9 cellular contexts compared by ENCODE assay signal in the genomic region with DNA sequence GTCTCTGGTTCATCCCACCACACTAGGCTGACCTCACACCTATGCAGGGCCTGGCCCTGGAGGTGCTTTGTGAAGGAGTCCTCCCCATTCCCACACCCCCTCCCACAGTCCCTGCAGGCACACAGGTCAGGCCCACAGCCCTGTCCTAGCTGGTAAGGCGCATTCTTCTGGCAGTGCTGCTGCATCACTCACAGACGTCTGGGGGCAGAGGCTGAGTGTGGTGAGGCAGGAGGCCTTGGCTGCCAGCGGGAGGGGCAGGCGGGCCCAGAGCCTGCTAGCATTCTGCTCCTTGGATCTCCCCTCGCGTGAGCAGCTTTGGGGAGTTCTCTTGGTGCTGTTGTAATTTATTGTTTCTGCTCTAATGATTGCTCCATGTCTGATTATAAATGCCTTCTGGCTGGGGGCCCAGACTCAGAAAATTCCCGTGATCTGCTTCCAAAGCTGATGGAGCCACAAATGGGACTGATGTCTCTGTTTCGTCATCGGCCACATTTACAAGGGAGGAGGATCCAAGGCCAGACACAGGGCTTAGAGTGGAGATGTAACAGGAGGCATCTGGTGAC.
DNase-seq lines count a peak whose midpoint lies in the region; ATAC-seq and TF ChIP-seq lines count a peak whose summit lies in the region.
"Had no signal": no experiment of that assay in that cellular context is flagged by ENCODE, and none has a peak within 500 bp of the region (broad histone marks: within the 10 kb centered on the region; RNA-seq: fewer than 3 reads in every experiment).

No MANE protein-coding gene starts in this region.

- intact Hi-C loops in ascending aorta (cut with DNase I), result loop anchor here (5.0 kb wide), 1 partner anchor 197 kb away; no protein-coding TSS in a partner anchor
- intact Hi-C loops in sciatic nerve (cut with DNase I), result no loop called here

- peak; percentile 54 for DNase-seq in G401 (ENCODE audit: low spot score)
- peak in 1 of 2 donors; percentile 80 for DNase-seq in ascending aorta (ENCODE audit: low spot score in 2 of 2)
- DNase-seq in iPS-NIHi11 (ENCODE audit: low spot score), result peak; percentile 61
- peak; percentile 83 for DNase-seq in sciatic nerve (ENCODE audit: low spot score)
- no peak for DNase-seq in NAMALWA (ENCODE audit: low spot score)
- no peak for DNase-seq in COR-L47 (lab: John Stamatoyannopoulos, UW)
- no peak for DNase-seq in NCI-H1417 treated with DMSO at 0.1 percent for 48 hours (lab: John Stamatoyannopoulos, UW)
- DNase-seq in medulla oblongata (ENCODE audit: extremely low spot score), result no peak
- DNase-seq: activated CD8-positive, alpha-beta memory T cell treated with anti-CD3 and anti-CD28 coated beads, Interleukin-2, amount 50 U/mL, for 4 hours had no signal

- H3K27ac ChIP-seq in ascending aorta, result peak overlapping the region; percentile 31 to 61

- no peak overlapping the region for H3K4me3 ChIP-seq in ascending aorta

- no peaks in the 10 kb centered on the region for H3K27me3 ChIP-seq in ascending aorta

- peak; percentile 89 for ATAC-seq in sciatic nerve

- TF ChIP-seq CTCF in ascending aorta (IDR thresholded peaks at IDR 0.05), result no peak

- H3K9me3 ChIP-seq in ascending aorta, result no peaks in the 10 kb centered on the region

- in situ Hi-C loops in G401 (cut with HindIII; ENCODE audit: low sequenced_read_pairs), result no loop called here

- no peaks in the 10 kb centered on the region for H3K36me3 ChIP-seq in ascending aorta

- peaks cover 0 to 12% of the 10 kb centered on the region in 2 donors for H3K4me1 ChIP-seq in ascending aorta

Comparison
In these comparisons a context has a peak if more than half of its experiments do, and no peak if none do; other contexts are left out.
1. DNase-seq: peak in G401 (single experiment), iPS-NIHi11 (single experiment) and sciatic nerve (single experiment); none in NAMALWA (single experiment), COR-L47 (single experiment), NCI-H1417 treated with DMSO at 0.1 percent for 48 hours (single experiment) and medulla oblongata (single experiment).